25 cellular contexts compared by ENCODE assay signal in genomic region chrX:48892896-48893295, GRCh38. TPM values are rescaled to one million over a fixed set of nuclear protein-coding genes. Genes with fewer than 3 reads are reported as not detected.
DNase-seq lines count a peak whose midpoint lies in the region; ATAC-seq and TF ChIP-seq lines count a peak whose summit lies in the region.
"Had no signal": no experiment of that assay in that cellular context is flagged by ENCODE, and none has a peak within 500 bp of the region (broad histone marks: within the 10 kb centered on the region; RNA-seq: fewer than 3 reads in every experiment).

No MANE protein-coding gene starts in this region.

- CTCF ChIA-PET in RWPE1 (lab: Yijun Ruan, JAX): no interaction called here

- ATAC-seq in naive B cell (ENCODE audit: low read depth in 2 of 2) (no peak), HG03520 (IDR thresholded peaks at IDR 0.05; ENCODE audit: unreplicated experiment) (no peak)
- ATAC-seq: GM23338 had no signal

- intact Hi-C loops in posterior vena cava (cut with DNase I): no loop called here

- H3K4me3 Mint-ChIP-seq in activated naive CD4-positive, alpha-beta T cell treated with anti-CD3 and anti-CD28 coated beads, Interleukin-2, amount 50 U/mL, for 24 hours: peak overlapping the region; percentile 36
- H3K4me3 Mint-ChIP-seq in naive B cell: peak overlapping the region in 5 of 8 donors; percentile 18 to 94 (median 66)

- H3K27ac Mint-ChIP-seq in activated naive CD4-positive, alpha-beta T cell treated with anti-CD3 and anti-CD28 coated beads, Interleukin-2, amount 50 U/mL, for 24 hours: peak overlapping the region; percentile 75
- no peak overlapping the region for H3K27ac Mint-ChIP-seq in naive B cell
- H3K27ac Mint-ChIP-seq: GM23338 had no signal

- no peak for TF ChIP-seq CTCF in RWPE1 (conservative IDR thresholded peaks at IDR 0.05; ENCODE audit: low read depth)

- peak overlapping the region; percentile 81; the same call in 1 of the 2 replicates for H3K27ac ChIP-seq in RWPE1
- H3K27ac ChIP-seq: HL-60, KMS-11, PC-9 had no signal

- peaks cover 23% of the 10 kb centered on the region for H3K4me1 Mint-ChIP-seq in activated naive CD4-positive, alpha-beta T cell treated with anti-CD3 and anti-CD28 coated beads, Interleukin-2, amount 50 U/mL, for 24 hours
- H3K4me1 Mint-ChIP-seq in naive B cell: peaks cover 11 to 37% (median 22%) of the 10 kb centered on the region in 3 donors

- H3K36me3 Mint-ChIP-seq in activated naive CD4-positive, alpha-beta T cell treated with anti-CD3 and anti-CD28 coated beads, Interleukin-2, amount 50 U/mL, for 24 hours: no peaks in the 10 kb centered on the region
- H3K36me3 Mint-ChIP-seq in naive B cell: no peaks in the 10 kb centered on the region

- H3K27me3 Mint-ChIP-seq in activated naive CD4-positive, alpha-beta T cell treated with anti-CD3 and anti-CD28 coated beads, Interleukin-2, amount 50 U/mL, for 24 hours: no peaks in the 10 kb centered on the region
- H3K27me3 Mint-ChIP-seq in naive B cell: peaks cover 0 to 8% (median 0%) of the 10 kb centered on the region in 3 donors

- no peaks in the 10 kb centered on the region for H3K9me3 Mint-ChIP-seq in activated naive CD4-positive, alpha-beta T cell treated with anti-CD3 and anti-CD28 coated beads, Interleukin-2, amount 50 U/mL, for 24 hours
- peaks cover 0 to 2% (median 0%) of the 10 kb centered on the region in 7 donors for H3K9me3 Mint-ChIP-seq in naive B cell
- H3K9me3 Mint-ChIP-seq: CD8-positive, alpha-beta memory T cell; GM23338 had no signal

- POLR2A ChIA-PET in RWPE1 (lab: Yijun Ruan, JAX; ENCODE audit: low non-redundant PET): no interaction called here

- no peak for DNase-seq in activated naive CD4-positive, alpha-beta T cell treated with Interleukin-2 at 50 U/mL for 16 hours
- no peak for DNase-seq in RWPE1 (ENCODE audit: low spot score)
- DNase-seq in naive B cell: no peak
- DNase-seq in posterior vena cava (ENCODE audit: low spot score): peak; percentile 65
- no peak for DNase-seq in RKO (ENCODE audit: low spot score)
- DNase-seq in NCI-H748 treated with DMSO at 0.1 percent for 48 hours (lab: John Stamatoyannopoulos, UW): no peak
- DNase-seq: Calu3; CD8-positive, alpha-beta memory T cell; DMS153; HCEC 1CT; MV-4-11; NCI-H1105 treated with DMSO at 0.1 percent for 48 hours; NCI-H187; NCI-H446 treated with DMSO at 0.1 percent for 48 hours; NCI-H69; PC-9; SIG-M5; SK-N-SH had no signal

RNA-seq across cellular contexts. Expression of gene TIMM17B, which starts 4.7 kb away (rescaled TPM):
- 10 to 100 TPM; 77.1 to 97.2 (median 86.4) TPM for polyA plus RNA-seq in naive B cell (ENCODE audit: low read depth in 6 of 6)
- 10 to 100 TPM; 25.2 to 29.0 TPM for total RNA-seq in posterior vena cava

RNA-seq across cellular contexts. Expression of gene PQBP1, which starts 4.8 kb away (rescaled TPM):
- 100 to 1,000 TPM in 1 of 6 donors, 10 to 100 TPM in 5; 56.8 to 101 (median 83.6) TPM for polyA plus RNA-seq in naive B cell (ENCODE audit: low read depth in 6 of 6)
- 10 to 100 TPM; 43.2 to 48.9 TPM for total RNA-seq in posterior vena cava

RNA-seq across cellular contexts. Expression of gene SLC35A2, which starts 18.6 kb away (rescaled TPM):
- polyA plus RNA-seq in naive B cell (ENCODE audit: low read depth in 6 of 6): 10 to 100 TPM in 3 of 6 donors, 1 to 10 TPM in 3; 8.5 to 11.6 (median 10.0) TPM
- total RNA-seq in posterior vena cava: 10 to 100 TPM; 11.5 to 14.7 TPM

RNA-seq across cellular contexts. Expression of gene PIM2, which starts 25.9 kb away (rescaled TPM):
- polyA plus RNA-seq in naive B cell (ENCODE audit: low read depth in 6 of 6): 100 to 1,000 TPM; 202 to 489 (median 254) TPM
- total RNA-seq in posterior vena cava: 1 to 10 TPM; 3.0 to 4.2 TPM

RNA-seq across cellular contexts. Expression of gene PCSK1N, which starts 57.5 kb away (rescaled TPM):
- polyA plus RNA-seq in naive B cell (ENCODE audit: low read depth in 6 of 6): under 1 TPM in 1 of 6 donors, not detected in 5; 0.57 TPM
- total RNA-seq in posterior vena cava: 1 to 10 TPM in 1 of 2 donors, under 1 TPM in 1; 0.52 to 2.4 TPM
- total RNA-seq: HT1080, PC-9 had no signal
- polyA plus RNA-seq: BJ had no signal
